ENCODE assay signal across 30 cellular contexts in genomic region chr3:137191133-137191923, GRCh38.
"Had no signal": no experiment of that assay in that cellular context is flagged by ENCODE, and none has a peak within 500 bp of the region (broad histone marks: within the 10 kb centered on the region; RNA-seq: fewer than 3 reads in every experiment).

No MANE protein-coding gene starts in this region.

- H3K27me3 Mint-ChIP-seq: dendritic cell treated with granulocyte-macrophage colony-stimulating factor and Interleukin-4, amounts not matched to agents 40 ng/mL and 50 ng/mL, for 4 days had no signal

- H3K9me3 Mint-ChIP-seq: activated B cell treated with CpG ODN at 0.5 μM for 24 hours; activated naive CD4-positive, alpha-beta T cell treated with anti-CD3 and anti-CD28 coated beads for 36 hours; activated naive CD8-positive, alpha-beta T cell treated with anti-CD3 and anti-CD28 coated beads for 36 hours; activated T-helper 1 cell treated with anti-CD3 and anti-CD28 coated beads, Interleukin-12 subunit alpha, Interleukin-12 subunit beta, Interleukin-2, Interleukin-4 antibody, amounts not matched to agents 30 ng/mL and 10 ng/mL and 1 ng/mL, durations not matched to agents 14 hours and 24 hours and 36 hours; memory B cell; stimulated activated naive B cell treated with anti-CD40 and anti-IgM and Interleukin-4, amounts not matched to agents 10 μg/mL and 1 μg/mL and 100 μg/mL, for 72 hours; T-helper 2 cell treated with Interferon-gamma antibody and Interleukin-4, amounts not matched to agents 5 μg/mL and 100 μg/mL, for 36 hours had no signal

- ATAC-seq: naive thymus-derived CD4-positive, alpha-beta T cell; stimulated activated naive B cell treated with anti-CD40 and anti-IgM and Interleukin-4, amounts not matched to agents 10 μg/mL and 1 μg/mL and 100 μg/mL, for 72 hours; upper lobe of right lung had no signal

- H3K4me3 ChIP-seq: adrenal gland, ascending aorta, heart left ventricle, pancreas, prostate gland, suprapubic skin, tibial artery, upper lobe of right lung had no signal

- H3K36me3 ChIP-seq: adrenal gland, ascending aorta, brain microvascular endothelial cell, heart left ventricle, pancreas, prostate gland, suprapubic skin, tibial artery, upper lobe of right lung had no signal

- H3K27me3 ChIP-seq: adrenal gland, ascending aorta, brain microvascular endothelial cell, heart left ventricle, pancreas, suprapubic skin, tibial artery, upper lobe of right lung had no signal

- DNase-seq: activated B cell treated with CpG ODN at 0.5 μM for 24 hours; activated CD4-positive, alpha-beta T cell treated with anti-CD3 and anti-CD28 coated beads, Interleukin-2, amount 50 U/mL, for 4 hours; activated effector memory CD4-positive, alpha-beta T cell treated with anti-CD3 and anti-CD28 coated beads, Interleukin-2, amount 50 U/mL, for 16 hours; activated naive CD4-positive, alpha-beta T cell treated with anti-CD3 and anti-CD28 coated beads for 36 hours; activated naive CD8-positive, alpha-beta T cell treated with anti-CD3 and anti-CD28 coated beads for 36 hours; brain microvascular endothelial cell; central memory CD4-positive, alpha-beta T cell; effector CD4-positive, alpha-beta T cell; hypothalamus; midbrain; naive thymus-derived CD4-positive, alpha-beta T cell; nucleus accumbens; pancreas; retina; stimulated activated CD4-positive, alpha-beta T cell treated with anti-CD3 and anti-CD28 coated beads, Interleukin-15, amount 100 ng/mL, for 24 hours; stimulated activated CD4-positive, alpha-beta T cell treated with anti-CD3 and anti-CD28 coated beads, Interleukin-2, amount 100 ng/mL, for 24 hours; stimulated activated naive B cell treated with anti-CD40 and anti-IgM and Interleukin-4, amounts not matched to agents 10 μg/mL and 1 μg/mL and 100 μg/mL, for 72 hours; T-helper 1 cell; upper lobe of right lung had no signal

- H3K27ac Mint-ChIP-seq: activated B cell treated with CpG ODN at 0.5 μM for 24 hours; activated naive CD4-positive, alpha-beta T cell treated with anti-CD3 and anti-CD28 coated beads for 36 hours; activated naive CD8-positive, alpha-beta T cell treated with anti-CD3 and anti-CD28 coated beads for 36 hours; activated T-helper 1 cell treated with anti-CD3 and anti-CD28 coated beads, Interleukin-12 subunit alpha, Interleukin-12 subunit beta, Interleukin-2, Interleukin-4 antibody, amounts not matched to agents 30 ng/mL and 10 ng/mL and 1 ng/mL, durations not matched to agents 14 hours and 24 hours and 36 hours; dendritic cell treated with granulocyte-macrophage colony-stimulating factor and Interleukin-4, amounts not matched to agents 40 ng/mL and 50 ng/mL, for 4 days; memory B cell; naive thymus-derived CD4-positive, alpha-beta T cell; stimulated activated naive B cell treated with anti-CD40 and anti-IgM and Interleukin-4, amounts not matched to agents 10 μg/mL and 1 μg/mL and 100 μg/mL, for 72 hours; T-helper 2 cell treated with Interferon-gamma antibody and Interleukin-4, amounts not matched to agents 5 μg/mL and 100 μg/mL, for 36 hours had no signal

- H3K36me3 Mint-ChIP-seq: activated naive CD8-positive, alpha-beta T cell treated with anti-CD3 and anti-CD28 coated beads for 36 hours; memory B cell; naive thymus-derived CD4-positive, alpha-beta T cell; stimulated activated naive B cell treated with anti-CD40 and anti-IgM and Interleukin-4, amounts not matched to agents 10 μg/mL and 1 μg/mL and 100 μg/mL, for 72 hours had no signal

- H3K4me1 Mint-ChIP-seq: activated B cell treated with CpG ODN at 0.5 μM for 24 hours; activated naive CD8-positive, alpha-beta T cell treated with anti-CD3 and anti-CD28 coated beads for 36 hours; memory B cell; naive thymus-derived CD4-positive, alpha-beta T cell; stimulated activated naive B cell treated with anti-CD40 and anti-IgM and Interleukin-4, amounts not matched to agents 10 μg/mL and 1 μg/mL and 100 μg/mL, for 72 hours had no signal

- H3K4me3 Mint-ChIP-seq: activated B cell treated with CpG ODN at 0.5 μM for 24 hours; activated naive CD4-positive, alpha-beta T cell treated with anti-CD3 and anti-CD28 coated beads for 36 hours; activated naive CD8-positive, alpha-beta T cell treated with anti-CD3 and anti-CD28 coated beads for 36 hours; activated T-helper 1 cell treated with anti-CD3 and anti-CD28 coated beads, Interleukin-12 subunit alpha, Interleukin-12 subunit beta, Interleukin-2, Interleukin-4 antibody, amounts not matched to agents 30 ng/mL and 10 ng/mL and 1 ng/mL, durations not matched to agents 14 hours and 24 hours and 36 hours; dendritic cell treated with granulocyte-macrophage colony-stimulating factor and Interleukin-4, amounts not matched to agents 40 ng/mL and 50 ng/mL, for 4 days; memory B cell; naive thymus-derived CD4-positive, alpha-beta T cell; stimulated activated naive B cell treated with anti-CD40 and anti-IgM and Interleukin-4, amounts not matched to agents 10 μg/mL and 1 μg/mL and 100 μg/mL, for 72 hours; T-helper 2 cell treated with Interferon-gamma antibody and Interleukin-4, amounts not matched to agents 5 μg/mL and 100 μg/mL, for 36 hours had no signal

- H3K9me3 ChIP-seq: adrenal gland, ascending aorta, heart left ventricle, pancreas, prostate gland, suprapubic skin, tibial artery, upper lobe of right lung had no signal

- H3K27ac ChIP-seq: adrenal gland, ascending aorta, brain microvascular endothelial cell, epithelial cell of prostate, heart left ventricle, pancreas, prostate gland, suprapubic skin, tibial artery, upper lobe of right lung had no signal

- H3K4me1 ChIP-seq: adrenal gland, ascending aorta, heart left ventricle, pancreas, prostate gland, suprapubic skin, tibial artery, upper lobe of right lung had no signal
